19 cellular contexts compared by ENCODE assay signal in the genomic region with DNA sequence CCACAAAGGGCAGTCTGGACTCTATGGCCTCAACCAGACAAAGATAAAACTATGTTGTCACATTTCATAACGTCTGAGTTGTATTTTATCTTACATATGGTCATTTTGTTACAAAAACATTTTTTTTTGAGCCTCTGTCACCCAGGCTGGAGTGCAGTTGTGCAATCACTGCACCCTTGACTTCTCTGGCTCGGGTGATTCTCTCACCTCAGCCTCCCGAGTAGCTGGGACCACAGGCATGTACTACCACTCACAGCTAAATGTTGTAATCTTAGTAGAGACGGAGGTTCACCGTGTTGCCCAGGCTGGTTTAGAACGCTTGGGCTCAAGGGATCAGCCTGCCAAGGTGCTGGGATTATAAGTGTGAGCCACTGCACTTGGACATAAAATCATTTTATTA.
DNase-seq lines count a peak whose midpoint lies in the region; ATAC-seq and TF ChIP-seq lines count a peak whose summit lies in the region.
"Had no signal": no experiment of that assay in that cellular context is flagged by ENCODE, and none has a peak within 500 bp of the region (broad histone marks: within the 10 kb centered on the region; RNA-seq: fewer than 3 reads in every experiment).

No MANE protein-coding gene starts in this region.

- no peak for TF ChIP-seq CTCF in fibroblast of pulmonary artery (IDR thresholded peaks at IDR 0.05; ENCODE audit: low read length, missing control alignments)

- DNase-seq in Right ventricle myocardium inferior (ENCODE audit: missing footprints) (no peak), left cardiac atrium (no peak), NCI-H226 (peak; percentile 60), fibroblast of pulmonary artery (ENCODE audit: low read depth) (peak; percentile 58), sciatic nerve (ENCODE audit: low spot score) (no peak), GM03348 (ENCODE audit: low spot score) (no peak), NCI-H2029 treated with DMSO at 0.1 percent for 48 hours (lab: John Stamatoyannopoulos, UW) (no peak)
- DNase-seq: activated CD4-positive, alpha-beta T cell treated with anti-CD3 and anti-CD28 coated beads, Interleukin-2, amount 50 U/mL, for 48 hours; activated naive CD4-positive, alpha-beta T cell treated with anti-CD3 and anti-CD28 coated beads, Interleukin-2, amount 10 ng/mL, durations not matched to agents 7 days and 5 days; cortex of kidney; DMS153; foreskin keratinocyte; mucosa of descending colon; NCI-H1105; NCI-H2107; NCI-H748 treated with DMSO at 0.1 percent for 48 hours; PC-3; T-helper 2 cell had no signal

- ATAC-seq in Right ventricle myocardium inferior: peak; percentile 39
- ATAC-seq in left cardiac atrium: no peak
- peak; percentile 38 for ATAC-seq in sciatic nerve
- no peak for ATAC-seq in GM19463 (IDR thresholded peaks at IDR 0.05; ENCODE audit: unreplicated experiment)
- ATAC-seq: foreskin keratinocyte, mucosa of descending colon, PC-3 had no signal

- intact Hi-C loops in Right ventricle myocardium inferior (cut with DNase I) (no loop called here), left cardiac atrium (cut with DNase I) (no loop called here), sciatic nerve (cut with DNase I) (no loop called here)

- no peak overlapping the region for H3K4me3 ChIP-seq in fibroblast of pulmonary artery (replicated peaks; ENCODE audit: low read depth, low read length)
- H3K4me3 ChIP-seq: mucosa of descending colon had no signal

Comparison
In these comparisons a context has a peak if more than half of its experiments do, and no peak if none do; other contexts are left out.
1. ATAC-seq: peak in Right ventricle myocardium inferior (single experiment) and sciatic nerve (single experiment); none in left cardiac atrium (0 of 2) and GM19463 (single experiment).
2. DNase-seq: peak in NCI-H226 (single experiment) and fibroblast of pulmonary artery (single experiment); none in Right ventricle myocardium inferior (single experiment), left cardiac atrium (single experiment), sciatic nerve (single experiment), GM03348 (single experiment) and NCI-H2029 treated with DMSO at 0.1 percent for 48 hours (single experiment).